9 cellular contexts compared by ENCODE assay signal in genomic region chr16:89564476-89565255, GRCh38. TPM values are rescaled to one million over a fixed set of nuclear protein-coding genes. Genes with fewer than 3 reads are reported as not detected.
A peak's percentile ranks its signal among the peaks of the same experiment; 100 is the strongest.
DNase-seq lines count a peak whose midpoint lies in the region; ATAC-seq and TF ChIP-seq lines count a peak whose summit lies in the region.
"Had no signal": no experiment of that assay in that cellular context is flagged by ENCODE, and none has a peak within 500 bp of the region (broad histone marks: within the 10 kb centered on the region; RNA-seq: fewer than 3 reads in every experiment).

No MANE protein-coding gene starts in this region.

- H3K36me3 ChIP-seq in mammary epithelial cell (ENCODE audit: insufficient read depth, low read length), result peaks cover 29% of the 10 kb centered on the region
- H3K36me3 ChIP-seq in transverse colon, result peaks cover 0 to 23% (median 12%) of the 10 kb centered on the region in 4 donors

- no peak for TF ChIP-seq CTCF in MCF 10A (IDR thresholded peaks at IDR 0.05; ENCODE audit: unreplicated experiment)
- TF ChIP-seq CTCF in mammary epithelial cell (conservative IDR thresholded peaks at IDR 0.05 in 1 of 2, IDR thresholded peaks at IDR 0.05 in 1 of 2; ENCODE audit: extremely low read depth in 1 of 2, insufficient read depth in 1 of 2, low read depth in 1 of 2, low read length in 2 of 2), result no peak
- no peak for TF ChIP-seq CTCF in endothelial cell (IDR thresholded peaks at IDR 0.05; ENCODE audit: unreplicated experiment)
- no peak for TF ChIP-seq CTCF in transverse colon (IDR thresholded peaks at IDR 0.05)

- no peak overlapping the region for H3K9ac ChIP-seq in mammary epithelial cell (ENCODE audit: insufficient read depth, low read length)

- H3K27me3 Mint-ChIP-seq in MCF 10A (ENCODE audit: insufficient read depth, unreplicated experiment) (no peaks in the 10 kb centered on the region), T-cell (no peaks in the 10 kb centered on the region), endothelial cell (ENCODE audit: unreplicated experiment) (peaks cover 14% of the 10 kb centered on the region)

- H3K4me2 ChIP-seq in mammary epithelial cell (ENCODE audit: insufficient read depth, low read depth, low read length), result no peak overlapping the region

- H3K9me3 ChIP-seq in mammary epithelial cell (replicated peaks; ENCODE audit: insufficient read depth, low read length) (no peaks in the 10 kb centered on the region), transverse colon (no peaks in the 10 kb centered on the region)
- H3K9me3 ChIP-seq: tibial nerve had no signal

- ATAC-seq in T-cell (replicated peaks in 1 of 4) (no peak), GM21786 (IDR thresholded peaks at IDR 0.05; ENCODE audit: unreplicated experiment) (no peak)

- H3K9me3 Mint-ChIP-seq in MCF 10A (ENCODE audit: unreplicated experiment) (no peaks in the 10 kb centered on the region), T-cell (no peaks in the 10 kb centered on the region), endothelial cell (ENCODE audit: unreplicated experiment) (no peaks in the 10 kb centered on the region)

- no peak overlapping the region for H2AFZ ChIP-seq in mammary epithelial cell (ENCODE audit: low read depth, low read length)

- H3K4me3 Mint-ChIP-seq in MCF 10A (ENCODE audit: unreplicated experiment) (peak overlapping the region; percentile 91), T-cell (peak overlapping the region in 2 of 3 donors; percentile 41 to 68), endothelial cell (ENCODE audit: unreplicated experiment) (peak overlapping the region; percentile 77)

- DNase-seq in MCF 10A (ENCODE audit: unreplicated experiment) (peak; percentile 41), mammary epithelial cell (no peak), T-cell (no peak), endothelial cell (ENCODE audit: low spot score) (no peak), transverse colon (peak; percentile 33), SHP77 treated with DMSO at 0.1 percent for 48 hours (lab: John Stamatoyannopoulos, UW) (no peak), hypothalamus (lab: John Stamatoyannopoulos, UW) (no peak)

- peaks cover 64% of the 10 kb centered on the region for H3K36me3 Mint-ChIP-seq in MCF 10A (ENCODE audit: insufficient read depth, unreplicated experiment)
- peaks cover 34% of the 10 kb centered on the region for H3K36me3 Mint-ChIP-seq in T-cell
- H3K36me3 Mint-ChIP-seq in endothelial cell (ENCODE audit: low read depth, unreplicated experiment), result peaks cover 36% of the 10 kb centered on the region

- BruUV-seq in MCF 10A (replicated peaks; lab: Mats Ljungman, UMichigan) (no TSS peak), mammary epithelial cell (replicated peaks; lab: Mats Ljungman, UMichigan) (no TSS peak)

- H3K4me1 ChIP-seq in mammary epithelial cell (ENCODE audit: insufficient read depth, low read length) (peaks cover 40% of the 10 kb centered on the region), transverse colon (peaks cover 30 to 56% (median 46%) of the 10 kb centered on the region in 4 donors)

- H3K27ac Mint-ChIP-seq in MCF 10A (ENCODE audit: low read depth, unreplicated experiment) (peak overlapping the region; percentile 49), T-cell (peak overlapping the region; percentile 22 to 73), endothelial cell (ENCODE audit: unreplicated experiment) (no peak overlapping the region)

- in situ Hi-C loops in mammary epithelial cell (cut with MboI; ENCODE audit: low sequenced_read_pairs in 2 of 2) (no loop called here), transverse colon (cut with MboI; ENCODE audit: low pct_ligation_motif_present in 1 of 4, low pct_unique_long_range_greater_than_20kb in 1 of 4, low sequenced_read_pairs in 3 of 4) (no loop called here)

- H3K27ac ChIP-seq in mammary epithelial cell (ENCODE audit: insufficient read depth, low read depth, low read length) (no peak overlapping the region), transverse colon (peak overlapping the region in 3 of 4 donors; percentile 5 to 65 (median 49))

- intact Hi-C loops in MCF 10A (cut with micrococcal nuclease) (no loop called here), mammary epithelial cell (cut with micrococcal nuclease) (no loop called here), transverse colon (cut with DNase I; ENCODE audit: low total_unique reads) (no loop called here)

- H3K4me1 Mint-ChIP-seq in MCF 10A (ENCODE audit: insufficient read depth, unreplicated experiment) (peaks cover 19% of the 10 kb centered on the region), T-cell (peaks cover 52 to 59% (median 55%) of the 10 kb centered on the region in 3 donors), endothelial cell (ENCODE audit: unreplicated experiment) (peaks cover 38% of the 10 kb centered on the region)

- H3K79me2 ChIP-seq in mammary epithelial cell (ENCODE audit: insufficient read depth, low read length), result peaks cover 37% of the 10 kb centered on the region

- TF ChIP-seq POLR2A in transverse colon (IDR thresholded peaks at IDR 0.05), result no peak

- no peak overlapping the region for H3K4me3 ChIP-seq in mammary epithelial cell (replicated peaks in 1 of 3; ENCODE audit: insufficient read depth in 1 of 3, low read depth in 2 of 3, low read length in 3 of 3)
- H3K4me3 ChIP-seq in transverse colon, result no peak overlapping the region

- H3K27me3 ChIP-seq in mammary epithelial cell (ENCODE audit: insufficient read depth, low read length), result no peaks in the 10 kb centered on the region
- peaks cover 9% of the 10 kb centered on the region for H3K27me3 ChIP-seq in transverse colon

- peaks cover 4% of the 10 kb centered on the region for H4K20me1 ChIP-seq in mammary epithelial cell (ENCODE audit: insufficient read depth, low read length)

- dilution Hi-C loops in mammary epithelial cell (cut with HindIII; ENCODE audit: low sequenced_read_pairs), result loop anchor here (5.0 kb wide), 3 partner anchors 48 to 123 kb away; partner anchors contain the start of genes CDK10 and DPEP1

- POLR2A ChIA-PET in MCF 10A (lab: Yijun Ruan, JAX) (interaction anchor here (0.6 to 1.7 kb wide), 17 partner anchors 11 to 347 kb away, joined by 3 to 9 read pairs (median 3); partner anchors contain the start of genes CDK10, CPNE7 and ZNF778), T-cell (lab: Charles Lee) (no interaction called here)

- WGBS in mammary epithelial cell (ENCODE audit: low coverage, missing lambda C conversion rate), result 77% methylated on average over 20 of the region's 22 CpGs
- 52% methylated on average over 21 of the region's 22 CpGs; no CpG with 5 or more reads in 1 of the 2 donors for WGBS in transverse colon (ENCODE audit: low coverage in 1 of 2), 2 donors

- CTCF ChIA-PET in MCF 10A (lab: Yijun Ruan, JAX) (interaction anchor here (0.8 to 1.4 kb wide), 2 partner anchors 11 to 77 kb away, joined by 3 to 4 read pairs; partner anchors contain the start of gene CPNE7), mammary epithelial cell (lab: Charles Lee; ENCODE audit: low non-redundant PET) (no interaction called here), T-cell (lab: Charles Lee) (no interaction called here)

- no peak for TF ChIP-seq EP300 in transverse colon (IDR thresholded peaks at IDR 0.05; ENCODE audit: low read depth)

RNA-seq across cellular contexts. Expression of gene RPL13, which starts 4.2 kb away (rescaled TPM):
- 3,133 and 3,148 TPM in 2 replicates for total RNA-seq in MCF 10A (2022)
- 1,000 to 10,000 TPM; 1,876 to 2,450 TPM for total RNA-seq in mammary epithelial cell
- 2,937 TPM for polyA plus RNA-seq in mammary epithelial cell
- 730 TPM for polyA minus RNA-seq in mammary epithelial cell
- total RNA-seq in T-cell, result 1,000 to 10,000 TPM; 4,444 to 6,530 (median 5,942) TPM
- 2,070 TPM for total RNA-seq in endothelial cell (ENCODE audit: unreplicated experiment)
- total RNA-seq in transverse colon, result 1,000 to 10,000 TPM; 3,190 to 3,814 (median 3,321) TPM

RNA-seq across cellular contexts. Expression of gene CPNE7, which starts 10.9 kb away (rescaled TPM):
- 86.8 and 92.4 TPM in 2 replicates for total RNA-seq in MCF 10A (2022)
- 1 to 10 TPM in 1 of 2 donors, not detected in 1; 2.1 TPM for total RNA-seq in mammary epithelial cell
- polyA plus RNA-seq in mammary epithelial cell, result 1.2 TPM
- polyA minus RNA-seq in mammary epithelial cell, result 18.1 TPM
- 1 to 10 TPM; 1.9 to 8.7 (median 5.1) TPM for total RNA-seq in T-cell
- total RNA-seq in endothelial cell (ENCODE audit: unreplicated experiment), result 5.5 TPM
- total RNA-seq in transverse colon, result 1 to 10 TPM in 1 of 4 donors, under 1 TPM in 2, not detected in 1; 0.41 to 5.0 (median 0.79) TPM

RNA-seq across cellular contexts. Expression of gene DPEP1, which starts 48.8 kb away (rescaled TPM):
- total RNA-seq in MCF 10A (2022) (0.29 and 0.82 TPM in 2 replicates), mammary epithelial cell (not detected), T-cell (under 1 TPM in 1 of 5 donors, not detected in 4; 0.18 TPM), endothelial cell (ENCODE audit: unreplicated experiment) (118 TPM), transverse colon (1 to 10 TPM in 3 of 4 donors, not detected in 1; 1.3 to 4.0 (median 1.4) TPM)
- polyA plus RNA-seq in mammary epithelial cell, result not detected
- polyA minus RNA-seq in mammary epithelial cell, result not detected

RNA-seq across cellular contexts. Expression of gene SPG7, which starts 56.5 kb away (rescaled TPM):
- total RNA-seq in MCF 10A (2022) (82.4 and 92.3 TPM in 2 replicates), mammary epithelial cell (100 to 1,000 TPM in 1 of 2 donors, 10 to 100 TPM in 1; 91.9 to 102 TPM), T-cell (100 to 1,000 TPM; 161 to 203 (median 184) TPM), endothelial cell (ENCODE audit: unreplicated experiment) (207 TPM), transverse colon (100 to 1,000 TPM; 168 to 408 (median 285) TPM)
- 49.6 TPM for polyA plus RNA-seq in mammary epithelial cell
- polyA minus RNA-seq in mammary epithelial cell, result 86.2 TPM

Comparison
In these comparisons a context has a peak if more than half of its experiments do, and no peak if none do; other contexts are left out.
1. DNase-seq: peak in MCF 10A (single experiment) and transverse colon (single experiment); none in mammary epithelial cell (single experiment), T-cell (0 of 34), endothelial cell (single experiment), SHP77 treated with DMSO at 0.1 percent for 48 hours (single experiment) and hypothalamus (0 of 51).
2. RNA of gene DPEP1, which starts 48.8 kb away (total RNA-seq): 118 TPM in endothelial cell (single experiment); 1.3 to 4.0 TPM in transverse colon, 0.29 to 0.82 TPM in MCF 10A, not detected in mammary epithelial cell and 0.18 TPM in T-cell; every median in the first group is over 10 times any median in the second.
3. Peak in every context shown above with its lines, with median percentiles within 50 percentile points of each other: H3K4me3 Mint-ChIP-seq.